In genomic region chr10:24872049-24872789, GRCh38 we compare ENCODE assay signal across 16 cellular contexts.
DNase-seq lines count a peak whose midpoint lies in the region; ATAC-seq and TF ChIP-seq lines count a peak whose summit lies in the region.
"Had no signal": no experiment of that assay in that cellular context is flagged by ENCODE, and none has a peak within 500 bp of the region (broad histone marks: within the 10 kb centered on the region; RNA-seq: fewer than 3 reads in every experiment).

No MANE protein-coding gene starts in this region.

- H3K4me1 Mint-ChIP-seq in activated CD4-positive, alpha-beta T cell treated with anti-CD3 and anti-CD28 coated beads for 36 hours: peaks cover 7% of the 10 kb centered on the region

- H3K36me3 ChIP-seq in neuron (ENCODE audit: insufficient read depth, low read length): no peaks in the 10 kb centered on the region
- no peaks in the 10 kb centered on the region for H3K36me3 ChIP-seq in aorta (ENCODE audit: control insufficient read depth in 1 of 2, insufficient read depth in 2 of 2, low read length in 1 of 2)
- H3K36me3 ChIP-seq: BLaER1 had no signal

- no peak for ATAC-seq in GM18858 (IDR thresholded peaks at IDR 0.05; ENCODE audit: unreplicated experiment)
- no peak for ATAC-seq in activated CD4-positive, alpha-beta T cell treated with anti-CD3 and anti-CD28 coated beads for 36 hours
- no peak for ATAC-seq in aorta (ENCODE audit: low FRiP score)
- ATAC-seq: stimulated activated memory B cell treated with anti-CD40 and anti-IgM and Interleukin-4, amounts not matched to agents 10 μg/mL and 1 μg/mL and 100 μg/mL, for 72 hours had no signal

- H3K9me3 ChIP-seq in neuron (ENCODE audit: low read length) (no peaks in the 10 kb centered on the region), aorta (ENCODE audit: control insufficient read depth, low read length) (no peaks in the 10 kb centered on the region)

- no peak for TF ChIP-seq CTCF in RWPE1 (conservative IDR thresholded peaks at IDR 0.05; ENCODE audit: low read depth)

- H2AFZ ChIP-seq in neuron (ENCODE audit: low read depth, low read length): peak overlapping the region; percentile 7

- H3K9me3 Mint-ChIP-seq in activated CD4-positive, alpha-beta T cell treated with anti-CD3 and anti-CD28 coated beads for 36 hours (ENCODE audit: low read depth): peaks cover 12% of the 10 kb centered on the region

- peaks cover 4% of the 10 kb centered on the region for H3K36me3 Mint-ChIP-seq in activated CD4-positive, alpha-beta T cell treated with anti-CD3 and anti-CD28 coated beads for 36 hours (ENCODE audit: low read depth)

- DNase-seq in C1 segment of cervical spinal cord (lab: John Stamatoyannopoulos, UW) (peak in 9 of 14 donors; percentile 12 to 72 (median 49)), RWPE1 (ENCODE audit: low spot score) (no peak), ecto neural progenitor cell (ENCODE audit: low spot score) (peak; percentile 60), aorta (no peak)
- no peak for DNase-seq in stimulated activated CD4-positive, alpha-beta T cell treated with anti-CD3 and anti-CD28 coated beads, Interleukin-2, amount 100 ng/mL, for 24 hours
- DNase-seq in activated CD4-positive, alpha-beta T cell treated with anti-CD3 and anti-CD28 coated beads for 36 hours: no peak
- DNase-seq: activated naive CD4-positive, alpha-beta T cell treated with anti-CD3 and anti-CD28 coated beads for 36 hours; foreskin melanocyte; GDM1; NCI-H345; stimulated activated CD4-positive, alpha-beta T cell treated with anti-CD3 and anti-CD28 coated beads, Interleukin-1b, Interleukin-23, amount 100 ng/mL, for 48 hours; T-helper 9 cell had no signal

- WGBS in aorta, 2 donors: 69 to 71% methylated on average over 6 of the region's 6 CpGs

- H3K4me3 ChIP-seq in neuron (ENCODE audit: low read length) (peak overlapping the region; percentile 46), aorta (ENCODE audit: low read length in 2 of 2) (no peak overlapping the region)
- H3K4me3 ChIP-seq: BLaER1 had no signal

- no peaks in the 10 kb centered on the region for H3K27me3 Mint-ChIP-seq in activated CD4-positive, alpha-beta T cell treated with anti-CD3 and anti-CD28 coated beads for 36 hours
- H3K27me3 Mint-ChIP-seq: stimulated activated memory B cell treated with anti-CD40 and anti-IgM and Interleukin-4, amounts not matched to agents 10 μg/mL and 1 μg/mL and 100 μg/mL, for 72 hours had no signal

- POLR2A ChIA-PET in RWPE1 (lab: Yijun Ruan, JAX; ENCODE audit: low non-redundant PET): no interaction called here
- POLR2A ChIA-PET in activated CD4-positive, alpha-beta T cell treated with anti-CD3 and anti-CD28 coated beads for 36 hours (lab: Charles Lee): no interaction called here

- H3K4me1 ChIP-seq in neuron (ENCODE audit: insufficient read depth, low read length): peaks cover 26% of the 10 kb centered on the region
- peaks cover 0 to 2% of the 10 kb centered on the region in 2 donors for H3K4me1 ChIP-seq in aorta (ENCODE audit: control insufficient read depth in 1 of 2, insufficient read depth in 2 of 2, low read length in 2 of 2)
- H3K4me1 ChIP-seq: BLaER1 had no signal

- H3K27me3 ChIP-seq in neuron (ENCODE audit: insufficient read depth, low read length): no peaks in the 10 kb centered on the region
- H3K27me3 ChIP-seq in aorta (ENCODE audit: control insufficient read depth in 1 of 2, insufficient read depth in 2 of 2, low read length in 1 of 2): no peaks in the 10 kb centered on the region
- H3K27me3 ChIP-seq: BLaER1 had no signal

- no peak overlapping the region for H3K27ac Mint-ChIP-seq in activated CD4-positive, alpha-beta T cell treated with anti-CD3 and anti-CD28 coated beads for 36 hours
- H3K27ac Mint-ChIP-seq: activated naive CD4-positive, alpha-beta T cell treated with anti-CD3 and anti-CD28 coated beads for 36 hours; stimulated activated memory B cell treated with anti-CD40 and anti-IgM and Interleukin-4, amounts not matched to agents 10 μg/mL and 1 μg/mL and 100 μg/mL, for 72 hours had no signal

- no peak overlapping the region for H3K4me3 Mint-ChIP-seq in activated CD4-positive, alpha-beta T cell treated with anti-CD3 and anti-CD28 coated beads for 36 hours
- H3K4me3 Mint-ChIP-seq: activated naive CD4-positive, alpha-beta T cell treated with anti-CD3 and anti-CD28 coated beads for 36 hours; stimulated activated memory B cell treated with anti-CD40 and anti-IgM and Interleukin-4, amounts not matched to agents 10 μg/mL and 1 μg/mL and 100 μg/mL, for 72 hours had no signal

- intact Hi-C loops in activated CD4-positive, alpha-beta T cell treated with anti-CD3 and anti-CD28 coated beads for 36 hours (cut with DNase I, micrococcal nuclease): no loop called here
- intact Hi-C loops in aorta (cut with DNase I): no loop called here

- H3K27ac ChIP-seq in RWPE1 (peak overlapping the region; percentile 16; the same call in 1 of the 2 replicates), aorta (ENCODE audit: low read depth in 1 of 2, low read length in 2 of 2) (no peak overlapping the region)
- H3K27ac ChIP-seq: BLaER1 had no signal

- CTCF ChIA-PET in RWPE1 (lab: Yijun Ruan, JAX): interaction anchor here (0.6 kb wide), 1 partner anchor 292 kb away, joined by 3 read pairs; no protein-coding TSS in a partner anchor
- CTCF ChIA-PET in activated CD4-positive, alpha-beta T cell treated with anti-CD3 and anti-CD28 coated beads for 36 hours (lab: Charles Lee): no interaction called here

Comparison
In these comparisons a context has a peak if more than half of its experiments do, and no peak if none do; other contexts are left out.
1. DNase-seq: peak in C1 segment of cervical spinal cord (9 of 14) and ecto neural progenitor cell (single experiment); none in RWPE1 (single experiment), stimulated activated CD4-positive, alpha-beta T cell treated with anti-CD3 and anti-CD28 coated beads, Interleukin-2, amount 100 ng/mL, for 24 hours (0 of 2), activated CD4-positive, alpha-beta T cell treated with anti-CD3 and anti-CD28 coated beads for 36 hours (single experiment) and aorta (0 of 2).